Comparison of ENCODE assay signal across 11 cellular contexts in genomic region chr2:170324640-170325046, GRCh38.
DNase-seq lines count a peak whose midpoint lies in the region; ATAC-seq and TF ChIP-seq lines count a peak whose summit lies in the region.
"Had no signal": no experiment of that assay in that cellular context is flagged by ENCODE, and none has a peak within 500 bp of the region (broad histone marks: within the 10 kb centered on the region; RNA-seq: fewer than 3 reads in every experiment).

No MANE protein-coding gene starts in this region.

- CTCF ChIA-PET in activated CD4-positive, alpha-beta T cell treated with anti-CD3 and anti-CD28 coated beads for 36 hours (lab: Charles Lee), result interaction anchor here (0.5 to 3.4 kb wide), 30 partner anchors 10 to 832 kb away, joined by 3 to 42 read pairs (median 4); partner anchors contain the start of genes GAD1 and SP5
- CTCF ChIA-PET in RWPE1 (lab: Yijun Ruan, JAX), result interaction anchor here (0.6 to 2.5 kb wide), 11 partner anchors 9 to 1271 kb away, joined by 3 to 10 read pairs (median 4); no protein-coding TSS in a partner anchor

- no peaks in the 10 kb centered on the region for H3F3A ChIP-seq in MM.1S (ENCODE audit: insufficient read depth, low read length)

- H3K36me3 ChIP-seq in MM.1S (replicated peaks; ENCODE audit: insufficient read depth, low read length), result no peaks in the 10 kb centered on the region

- H3K4me3 ChIP-seq in MM.1S (ENCODE audit: low read length), result no peak overlapping the region

- H3K4me1 ChIP-seq in MM.1S (ENCODE audit: low read length), result no peaks in the 10 kb centered on the region

- H3K36me3 Mint-ChIP-seq in activated CD4-positive, alpha-beta T cell treated with anti-CD3 and anti-CD28 coated beads for 36 hours (ENCODE audit: low read depth), result no peaks in the 10 kb centered on the region
- H3K36me3 Mint-ChIP-seq in type B pancreatic cell, result no peaks in the 10 kb centered on the region
- H3K36me3 Mint-ChIP-seq: activated naive CD8-positive, alpha-beta T cell; CD8-positive, alpha-beta memory T cell had no signal

- no peak overlapping the region for H3K4me3 Mint-ChIP-seq in activated CD4-positive, alpha-beta T cell treated with anti-CD3 and anti-CD28 coated beads for 36 hours
- H3K4me3 Mint-ChIP-seq in type B pancreatic cell, result no peak overlapping the region
- H3K4me3 Mint-ChIP-seq: activated naive CD8-positive, alpha-beta T cell; CD8-positive, alpha-beta memory T cell; stimulated activated naive CD8-positive, alpha-beta T cell treated with anti-CD3 and anti-CD28 coated beads, Interleukin-15, Interleukin-2, amounts not matched to agents 100 ng/mL and 50 ng/mL, for 24 hours had no signal

- H3K27me3 Mint-ChIP-seq in activated CD4-positive, alpha-beta T cell treated with anti-CD3 and anti-CD28 coated beads for 36 hours, result peaks cover 4% of the 10 kb centered on the region
- H3K27me3 Mint-ChIP-seq in type B pancreatic cell, result peaks cover 12% of the 10 kb centered on the region

- no peaks in the 10 kb centered on the region for H3K79me2 ChIP-seq in MM.1S (ENCODE audit: low read length)

- no peak overlapping the region for H2AFZ ChIP-seq in MM.1S (ENCODE audit: low read length)

- H3K4me2 ChIP-seq in MM.1S (ENCODE audit: low read depth, low read length), result no peak overlapping the region

- H3K27ac Mint-ChIP-seq in activated CD4-positive, alpha-beta T cell treated with anti-CD3 and anti-CD28 coated beads for 36 hours, result no peak overlapping the region
- H3K27ac Mint-ChIP-seq in type B pancreatic cell, result no peak overlapping the region
- H3K27ac Mint-ChIP-seq: activated naive CD8-positive, alpha-beta T cell; stimulated activated naive CD8-positive, alpha-beta T cell treated with anti-CD3 and anti-CD28 coated beads, Interleukin-15, Interleukin-2, amounts not matched to agents 100 ng/mL and 50 ng/mL, for 24 hours had no signal

- no peaks in the 10 kb centered on the region for H3K9me3 ChIP-seq in MM.1S (replicated peaks; ENCODE audit: insufficient read depth, low read length)

- ATAC-seq in activated CD4-positive, alpha-beta T cell treated with anti-CD3 and anti-CD28 coated beads for 36 hours, result peak; percentile 36
- no peak for ATAC-seq in HG02798 (IDR thresholded peaks at IDR 0.05; ENCODE audit: poor library complexity, unreplicated experiment)

- H3K27ac ChIP-seq in MM.1S (ENCODE audit: low read length), result no peak overlapping the region
- H3K27ac ChIP-seq in RWPE1, result no peak overlapping the region

- POLR2A ChIA-PET in activated CD4-positive, alpha-beta T cell treated with anti-CD3 and anti-CD28 coated beads for 36 hours (lab: Charles Lee), result no interaction called here
- POLR2A ChIA-PET in RWPE1 (lab: Yijun Ruan, JAX; ENCODE audit: low non-redundant PET), result no interaction called here

- peaks cover 1% of the 10 kb centered on the region for H3K9me3 Mint-ChIP-seq in activated CD4-positive, alpha-beta T cell treated with anti-CD3 and anti-CD28 coated beads for 36 hours (ENCODE audit: low read depth)
- no peaks in the 10 kb centered on the region for H3K9me3 Mint-ChIP-seq in type B pancreatic cell

- no peaks in the 10 kb centered on the region for H3K27me3 ChIP-seq in MM.1S (replicated peaks; ENCODE audit: insufficient read depth, low read length)

- H3K9me2 ChIP-seq in MM.1S (replicated peaks; ENCODE audit: insufficient read depth, low read length), result no peaks in the 10 kb centered on the region

- H3K9ac ChIP-seq in MM.1S (ENCODE audit: low read length), result no peak overlapping the region

- H4K20me1 ChIP-seq in MM.1S (ENCODE audit: insufficient read depth, low read length), result no peaks in the 10 kb centered on the region

- TF ChIP-seq CTCF in MM.1S (IDR thresholded peaks at IDR 0.05; ENCODE audit: low read length) (peak; percentile 77), RWPE1 (conservative IDR thresholded peaks at IDR 0.05; ENCODE audit: low read depth) (peak; percentile 69), type B pancreatic cell (conservative IDR thresholded peaks at IDR 0.05) (peak; percentile 83)

- DNase-seq in activated CD4-positive, alpha-beta T cell treated with anti-CD3 and anti-CD28 coated beads for 36 hours, result peak; percentile 63
- DNase-seq in activated CD4-positive, alpha-beta T cell treated with anti-CD3 and anti-CD28 coated beads, Interleukin-2, amount 50 U/mL, for 1 hour, result no peak
- DNase-seq in MM.1S, result peak; percentile 59
- peak; percentile 30 for DNase-seq in RWPE1 (ENCODE audit: low spot score)
- DNase-seq in central memory CD4-positive, alpha-beta T cell, result peak; percentile 9
- DNase-seq in lung microvascular endothelial cell (ENCODE audit: low read depth in 2 of 2), result peak; percentile 49 to 64
- no peak for DNase-seq in type B pancreatic cell (ENCODE audit: extremely low spot score, unreplicated experiment)

- intact Hi-C loops in activated CD4-positive, alpha-beta T cell treated with anti-CD3 and anti-CD28 coated beads for 36 hours (cut with DNase I, micrococcal nuclease), result loop anchor here (1.0 to 5.0 kb wide), 5 partner anchors 36 to 548 kb away; no protein-coding TSS in a partner anchor

- H3K4me1 Mint-ChIP-seq in activated CD4-positive, alpha-beta T cell treated with anti-CD3 and anti-CD28 coated beads for 36 hours, result no peaks in the 10 kb centered on the region
- peaks cover 10% of the 10 kb centered on the region for H3K4me1 Mint-ChIP-seq in type B pancreatic cell (ENCODE audit: unreplicated experiment)
- H3K4me1 Mint-ChIP-seq: CD8-positive, alpha-beta memory T cell had no signal

Comparison
In these comparisons a context has a peak if more than half of its experiments do, and no peak if none do; other contexts are left out.
1. DNase-seq: peak in activated CD4-positive, alpha-beta T cell treated with anti-CD3 and anti-CD28 coated beads for 36 hours (single experiment), MM.1S (single experiment), RWPE1 (single experiment), central memory CD4-positive, alpha-beta T cell (single experiment) and lung microvascular endothelial cell (2 of 2); none in activated CD4-positive, alpha-beta T cell treated with anti-CD3 and anti-CD28 coated beads, Interleukin-2, amount 50 U/mL, for 1 hour (single experiment) and type B pancreatic cell (single experiment).
2. Peak in every context shown above with its lines, with median percentiles within 50 percentile points of each other: CTCF ChIP-seq.